Comparison of ENCODE assay signal across 9 cellular contexts in genomic region chr11:43943357-43943930, GRCh38. TPM values are rescaled to one million over a fixed set of nuclear protein-coding genes. Genes with fewer than 3 reads are reported as not detected.
DNase-seq lines count a peak whose midpoint lies in the region; ATAC-seq and TF ChIP-seq lines count a peak whose summit lies in the region.
"Had no signal": no experiment of that assay in that cellular context is flagged by ENCODE, and none has a peak within 500 bp of the region (broad histone marks: within the 10 kb centered on the region; RNA-seq: fewer than 3 reads in every experiment).

No MANE protein-coding gene starts in this region.

- no peak overlapping the region for H3K27ac Mint-ChIP-seq in MCF 10A (ENCODE audit: low read depth, unreplicated experiment)

- no peak overlapping the region for H4K8ac ChIP-seq in mesenchymal stem cell (ENCODE audit: low read length)

- H2BK15ac ChIP-seq in mesenchymal stem cell (ENCODE audit: low read depth, poor library complexity, severe bottlenecking): no peak overlapping the region

- H3K18ac ChIP-seq in mesenchymal stem cell (ENCODE audit: low read depth in 1 of 2, low read length in 2 of 2): peak overlapping the region; percentile 88 to 90

- no peaks in the 10 kb centered on the region for H3K79me1 ChIP-seq in mesenchymal stem cell (replicated peaks; ENCODE audit: low read length, poor library complexity, severe bottlenecking)

- H3K4me3 ChIP-seq in AG04449 (ENCODE audit: low read depth, low read length): peak overlapping the region; percentile 62
- H3K4me3 ChIP-seq in HUES6 (ENCODE audit: low read depth, low read length): peak overlapping the region; percentile 69
- peak overlapping the region; percentile 9 to 91 for H3K4me3 ChIP-seq in mesenchymal stem cell (ENCODE audit: insufficient read depth in 1 of 2, low read depth in 1 of 2, low read length in 2 of 2)
- peak overlapping the region; percentile 35 to 99 for H3K4me3 ChIP-seq in aorta (ENCODE audit: low read length in 2 of 2)

- no peak overlapping the region for H2BK12ac ChIP-seq in mesenchymal stem cell (ENCODE audit: low read length in 2 of 2)

- no peak overlapping the region for H2BK120ac ChIP-seq in mesenchymal stem cell (ENCODE audit: low read depth, low read length)

- H3K23ac ChIP-seq in mesenchymal stem cell (ENCODE audit: low read length in 2 of 2): peak overlapping the region in 1 of 2 experiments; percentile 27

- CTCF ChIA-PET in AG04449 (lab: Yijun Ruan, JAX) (interaction anchor here (0.8 to 15.8 kb wide), 9 partner anchors 8 to 109 kb away, joined by 3 to 180 read pairs (median 4); no protein-coding TSS in a partner anchor), MCF 10A (lab: Yijun Ruan, JAX) (interaction anchor here (0.6 to 1.0 kb wide), 6 partner anchors 12 to 1439 kb away, joined by 3 to 8 read pairs (median 4); partner anchors contain the start of gene ACCS)

- no peak overlapping the region for H2AK5ac ChIP-seq in mesenchymal stem cell (ENCODE audit: low read length, severe bottlenecking)

- no peak overlapping the region for H2AFZ ChIP-seq in mesenchymal stem cell (ENCODE audit: low read depth, low read length)

- no TSS peak for BruUV-seq in MCF 10A (replicated peaks; lab: Mats Ljungman, UMichigan)

- TF ChIP-seq CTCF in AG04449 (IDR thresholded peaks at IDR 0.05; ENCODE audit: insufficient read depth, low read length, missing control alignments): no peak
- no peak for TF ChIP-seq CTCF in MCF 10A (IDR thresholded peaks at IDR 0.05; ENCODE audit: unreplicated experiment)

- POLR2A ChIA-PET in AG04449 (lab: Yijun Ruan, JAX) (interaction anchor here (0.8 to 3.4 kb wide), 11 partner anchors 10 to 112 kb away, joined by 4 to 27 read pairs (median 7); no protein-coding TSS in a partner anchor), MCF 10A (lab: Yijun Ruan, JAX) (interaction anchor here (0.7 to 1.7 kb wide), 2 partner anchors 23 to 56 kb away, joined by 3 to 4 read pairs; no protein-coding TSS in a partner anchor)

- no peak overlapping the region for H4K91ac ChIP-seq in mesenchymal stem cell (ENCODE audit: low read length)

- intact Hi-C loops in MCF 10A (cut with micrococcal nuclease) (loop anchor here (5.0 to 10.0 kb wide), 2 partner anchors 91 to 116 kb away; no protein-coding TSS in a partner anchor), aorta (cut with DNase I) (loop anchor here (2.0 kb wide), 2 partner anchors 51 to 53 kb away; no protein-coding TSS in a partner anchor)

- under 1% methylated on average over 42 of the region's 50 CpGs for WGBS in mesenchymal stem cell
- 1% methylated on average over 49 to 50 of the region's 50 CpGs for WGBS in aorta, 2 donors

- H2BK5ac ChIP-seq in mesenchymal stem cell (ENCODE audit: low read depth, low read length, poor library complexity, severe bottlenecking): no peak overlapping the region

- no peaks in the 10 kb centered on the region for H3K36me3 ChIP-seq in HUES6 (ENCODE audit: control insufficient read depth, insufficient read depth, low read length)
- no peaks in the 10 kb centered on the region for H3K36me3 ChIP-seq in mesenchymal stem cell (ENCODE audit: control insufficient read depth in 1 of 2, insufficient read depth in 2 of 2, low read depth in 1 of 2, low read length in 2 of 2)
- H3K36me3 ChIP-seq in aorta (ENCODE audit: control insufficient read depth in 1 of 2, insufficient read depth in 2 of 2, low read length in 1 of 2): no peaks in the 10 kb centered on the region

- H3K4me1 ChIP-seq in HUES6 (ENCODE audit: control insufficient read depth, insufficient read depth, low read length) (peaks cover 12% of the 10 kb centered on the region), mesenchymal stem cell (ENCODE audit: control insufficient read depth, insufficient read depth, low read depth, low read length) (peaks cover 24% of the 10 kb centered on the region), aorta (ENCODE audit: control insufficient read depth in 1 of 2, insufficient read depth in 2 of 2, low read length in 2 of 2) (no peaks in the 10 kb centered on the region)

- H3K27me3 Mint-ChIP-seq in MCF 10A (ENCODE audit: insufficient read depth, unreplicated experiment): peaks cover 58% of the 10 kb centered on the region

- no peak overlapping the region for H3K27ac ChIP-seq in HUES6 (ENCODE audit: low read depth, low read length)
- H3K27ac ChIP-seq in mesenchymal stem cell (ENCODE audit: low read length, poor library complexity, severe bottlenecking): no peak overlapping the region
- peak overlapping the region; percentile 54 to 94 for H3K27ac ChIP-seq in aorta (ENCODE audit: low read depth in 1 of 2, low read length in 2 of 2)
- H3K27ac ChIP-seq: epithelial cell of prostate had no signal

- H3K4me2 ChIP-seq in mesenchymal stem cell (ENCODE audit: low read length, poor library complexity, severe bottlenecking): peak overlapping the region; percentile 84

- no peak for ATAC-seq in aorta (ENCODE audit: low FRiP score)
- no peak for ATAC-seq in GM19351 (IDR thresholded peaks at IDR 0.05; ENCODE audit: unreplicated experiment)

- H3K14ac ChIP-seq in mesenchymal stem cell (ENCODE audit: low read length in 2 of 2): no peak overlapping the region

- peak overlapping the region; percentile 80 for H3K4me3 Mint-ChIP-seq in MCF 10A (ENCODE audit: unreplicated experiment)

- no peaks in the 10 kb centered on the region for H3K36me3 Mint-ChIP-seq in MCF 10A (ENCODE audit: insufficient read depth, unreplicated experiment)

- H3K27me3 ChIP-seq in HUES6 (ENCODE audit: control insufficient read depth, insufficient read depth, low read length) (peaks cover 54% of the 10 kb centered on the region), mesenchymal stem cell (ENCODE audit: control insufficient read depth in 1 of 2, insufficient read depth in 1 of 2, low read length in 2 of 2) (peaks cover 0 to 68% of the 10 kb centered on the region in 2 experiments), aorta (ENCODE audit: control insufficient read depth in 1 of 2, insufficient read depth in 2 of 2, low read length in 1 of 2) (no peaks in the 10 kb centered on the region)

- peak overlapping the region; percentile 54 for H3K9ac ChIP-seq in HUES6 (ENCODE audit: low read length)
- H3K9ac ChIP-seq in mesenchymal stem cell (ENCODE audit: low read length): peak overlapping the region; percentile 93

- H3K9me3 ChIP-seq in HUES6 (ENCODE audit: control insufficient read depth, insufficient read depth, low read depth, low read length) (no peaks in the 10 kb centered on the region), mesenchymal stem cell (ENCODE audit: control insufficient read depth, low read length) (no peaks in the 10 kb centered on the region), aorta (ENCODE audit: control insufficient read depth, low read length) (no peaks in the 10 kb centered on the region)

- H3K4me1 Mint-ChIP-seq in MCF 10A (ENCODE audit: insufficient read depth, unreplicated experiment): peaks cover 12% of the 10 kb centered on the region

- no peaks in the 10 kb centered on the region for H3K9me3 Mint-ChIP-seq in MCF 10A (ENCODE audit: unreplicated experiment)

- H3K4ac ChIP-seq in mesenchymal stem cell (ENCODE audit: low read depth in 1 of 2, low read length in 2 of 2): peak overlapping the region in 1 of 2 experiments; percentile 22

- DNase-seq in AG04449 (ENCODE audit: low read depth, low spot score): no peak
- DNase-seq in MCF 10A (ENCODE audit: unreplicated experiment): no peak
- peak; percentile 51 for DNase-seq in mesenchymal stem cell
- DNase-seq in aorta: peak; percentile 48 to 82
- no peak for DNase-seq in NCI-H1048 (lab: John Stamatoyannopoulos, UW)
- no peak for DNase-seq in NOMO-1 (lab: John Stamatoyannopoulos, UW; ENCODE audit: unreplicated experiment in 2 of 2)

RNA-seq across cellular contexts. Expression of gene C11orf96, which starts 1.0 kb away (rescaled TPM):
- total RNA-seq in MCF 10A (2022) (not detected in 2 replicates), aorta (1,000 to 10,000 TPM in 1 of 2 donors, 100 to 1,000 TPM in 1; 629 to 1,628 TPM)
- polyA plus RNA-seq in mesenchymal stem cell (2013, experiment 1 of 2): 134 TPM
- 133 TPM for polyA plus RNA-seq in mesenchymal stem cell (2013, experiment 2 of 2)
- 100 to 1,000 TPM in 1 of 2 donors, 10 to 100 TPM in 1; 67.7 to 759 TPM for polyA plus RNA-seq in aorta

Comparison
In these comparisons a context has a peak if more than half of its experiments do, and no peak if none do; other contexts are left out.
1. DNase-seq: peak in mesenchymal stem cell (single experiment) and aorta (2 of 2); none in AG04449 (single experiment), MCF 10A (single experiment), NCI-H1048 (single experiment) and NOMO-1 (0 of 2).
2. H3K27ac ChIP-seq: peak in aorta (2 of 2); none in HUES6 (single experiment) and mesenchymal stem cell (single experiment).
3. RNA of gene C11orf96, which starts 1.0 kb away (total RNA-seq): 629 to 1,628 TPM in aorta; not detected in MCF 10A; every median in the first group is over 100 times any median in the second.
4. Peak in every context shown above with its lines, with median percentiles within 50 percentile points of each other: H3K4me3 ChIP-seq.